In genomic region chr10:73169320-73169719, GRCh38 we compare ENCODE assay signal across 1 cellular context.
TF ChIP-seq lines count a peak whose summit lies in the region.

No MANE protein-coding gene starts in this region.

TF ChIP-seq in K562, 482 proteins besides CTCF, POLR2A, EP300 and RAD21:
- TF ChIP-seq FOXM1 (IDR thresholded peaks at IDR 0.05; ENCODE audit: low read depth) (no peak), FOXM1 (CRISPR knock-in tag; IDR thresholded peaks at IDR 0.05; ENCODE audit: low read depth) (no peak), TARDBP (IDR thresholded peaks at IDR 0.05) (no peak), RCOR1 (IDR thresholded peaks at IDR 0.05; ENCODE audit: borderline replicate concordance in 1 of 2, low read depth in 2 of 2, low read length in 2 of 2) (0 out of 4 replicates have a peak, but pooled peaks of 1 of the 2 experiments have one; percentile 7), ZBTB33 (CRISPR knock-in tag; IDR thresholded peaks at IDR 0.05) (0 out of 2 replicates have a peak, but pooled peaks have one; percentile 13), RBM25 (IDR thresholded peaks at IDR 0.05; ENCODE audit: low read depth, low read length, severe bottlenecking) (peak; percentile 76), ZNF398 (CRISPR knock-in tag; IDR thresholded peaks at IDR 0.05) (no peak), FOXP1 (CRISPR knock-in tag; IDR thresholded peaks at IDR 0.05) (no peak), MTA2 (IDR thresholded peaks at IDR 0.05; ENCODE audit: low read depth) (no peak), ZNF121 (CRISPR knock-in tag; conservative IDR thresholded peaks at IDR 0.05) (peak; percentile 99)
